Comparison of ENCODE assay signal across 1 cellular context in the genomic region with DNA sequence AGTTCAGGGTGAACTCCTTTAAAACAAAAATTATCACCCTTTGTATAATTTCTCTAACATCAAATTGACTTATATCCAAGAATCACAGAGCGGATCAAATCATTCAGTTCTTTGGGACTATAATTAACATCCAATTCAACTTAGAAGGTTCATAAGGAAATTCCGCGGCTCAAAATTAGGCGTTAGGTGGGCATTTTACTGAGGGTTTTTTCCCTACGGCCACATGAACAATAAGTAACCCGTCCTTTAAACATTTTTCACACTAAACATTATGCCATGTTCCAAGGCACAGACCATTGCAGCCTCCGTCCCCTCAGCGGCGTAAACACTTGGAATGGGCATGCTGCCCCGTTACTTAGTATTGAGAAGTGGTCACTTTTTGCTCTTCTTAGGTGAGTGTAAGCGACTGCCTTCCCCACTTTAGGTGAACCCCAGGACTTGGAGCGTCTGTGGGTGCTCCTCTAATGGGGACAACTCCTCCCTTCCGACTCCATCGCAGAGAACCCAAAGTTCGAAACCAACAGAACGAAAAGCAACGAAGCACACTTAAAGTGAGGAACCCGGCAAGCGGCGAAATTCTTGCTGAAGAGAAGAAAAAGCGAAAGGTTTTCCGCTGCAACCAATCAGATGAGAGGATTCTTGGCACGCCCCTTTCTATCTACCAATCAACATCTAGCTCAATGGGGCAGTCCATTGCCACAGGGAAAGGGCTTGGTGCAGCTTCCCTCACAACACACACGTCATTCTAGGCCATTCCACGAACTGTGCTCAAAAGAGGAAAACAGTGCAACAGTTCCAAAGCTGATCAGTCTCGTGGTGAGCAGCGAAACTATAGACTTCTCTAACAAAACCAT.
TF ChIP-seq lines count a peak whose summit lies in the region.

No MANE protein-coding gene starts in this region.

TF ChIP-seq in HepG2, 621 proteins besides CTCF, POLR2A, EP300 and RAD21 (continued from another document and continues in another):
- TF ChIP-seq, protein P1, sequence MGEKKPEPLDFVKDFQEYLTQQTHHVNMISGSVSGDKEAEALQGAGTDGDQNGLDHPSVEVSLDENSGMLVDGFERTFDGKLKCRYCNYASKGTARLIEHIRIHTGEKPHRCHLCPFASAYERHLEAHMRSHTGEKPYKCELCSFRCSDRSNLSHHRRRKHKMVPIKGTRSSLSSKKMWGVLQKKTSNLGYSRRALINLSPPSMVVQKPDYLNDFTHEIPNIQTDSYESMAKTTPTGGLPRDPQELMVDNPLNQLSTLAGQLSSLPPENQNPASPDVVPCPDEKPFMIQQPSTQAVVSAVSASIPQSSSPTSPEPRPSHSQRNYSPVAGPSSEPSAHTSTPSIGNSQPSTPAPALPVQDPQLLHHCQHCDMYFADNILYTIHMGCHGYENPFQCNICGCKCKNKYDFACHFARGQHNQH (CRISPR knock-in tag; IDR thresholded peaks at IDR 0.05): no peak
- no peak for TF ChIP-seq ZNF33B (CRISPR knock-in tag; IDR thresholded peaks at IDR 0.05)
- TF ChIP-seq NPAS2 (CRISPR knock-in tag; IDR thresholded peaks at IDR 0.05; ENCODE audit: borderline replicate concordance): no peak
- no peak for TF ChIP-seq SALL1 (CRISPR knock-in tag; IDR thresholded peaks at IDR 0.05)
- no peak for TF ChIP-seq ARNT (IDR thresholded peaks at IDR 0.05)
- TF ChIP-seq, protein P2, sequence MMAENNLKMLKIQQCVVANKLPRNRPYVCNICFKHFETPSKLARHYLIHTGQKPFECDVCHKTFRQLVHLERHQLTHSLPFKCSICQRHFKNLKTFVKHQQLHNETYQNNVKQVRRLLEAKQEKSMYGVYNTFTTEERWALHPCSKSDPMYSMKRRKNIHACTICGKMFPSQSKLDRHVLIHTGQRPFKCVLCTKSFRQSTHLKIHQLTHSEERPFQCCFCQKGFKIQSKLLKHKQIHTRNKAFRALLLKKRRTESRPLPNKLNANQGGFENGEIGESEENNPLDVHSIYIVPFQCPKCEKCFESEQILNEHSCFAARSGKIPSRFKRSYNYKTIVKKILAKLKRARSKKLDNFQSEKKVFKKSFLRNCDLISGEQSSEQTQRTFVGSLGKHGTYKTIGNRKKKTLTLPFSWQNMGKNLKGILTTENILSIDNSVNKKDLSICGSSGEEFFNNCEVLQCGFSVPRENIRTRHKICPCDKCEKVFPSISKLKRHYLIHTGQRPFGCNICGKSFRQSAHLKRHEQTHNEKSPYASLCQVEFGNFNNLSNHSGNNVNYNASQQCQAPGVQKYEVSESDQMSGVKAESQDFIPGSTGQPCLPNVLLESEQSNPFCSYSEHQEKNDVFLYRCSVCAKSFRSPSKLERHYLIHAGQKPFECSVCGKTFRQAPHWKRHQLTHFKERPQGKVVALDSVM (CRISPR knock-in tag; IDR thresholded peaks at IDR 0.05): 0 out of 2 replicates have a peak, but pooled peaks have one; percentile 10
- no peak for TF ChIP-seq ELF4 (CRISPR knock-in tag; IDR thresholded peaks at IDR 0.05; ENCODE audit: borderline replicate concordance)
- TF ChIP-seq GTF2F1 (IDR thresholded peaks at IDR 0.05; ENCODE audit: low read length): no peak; the same call in 1 of the 2 replicates
- peak; percentile 16; the same call in 1 of the 2 replicates for TF ChIP-seq PHF20 (CRISPR knock-in tag; IDR thresholded peaks at IDR 0.05)
- TF ChIP-seq, protein P3, sequence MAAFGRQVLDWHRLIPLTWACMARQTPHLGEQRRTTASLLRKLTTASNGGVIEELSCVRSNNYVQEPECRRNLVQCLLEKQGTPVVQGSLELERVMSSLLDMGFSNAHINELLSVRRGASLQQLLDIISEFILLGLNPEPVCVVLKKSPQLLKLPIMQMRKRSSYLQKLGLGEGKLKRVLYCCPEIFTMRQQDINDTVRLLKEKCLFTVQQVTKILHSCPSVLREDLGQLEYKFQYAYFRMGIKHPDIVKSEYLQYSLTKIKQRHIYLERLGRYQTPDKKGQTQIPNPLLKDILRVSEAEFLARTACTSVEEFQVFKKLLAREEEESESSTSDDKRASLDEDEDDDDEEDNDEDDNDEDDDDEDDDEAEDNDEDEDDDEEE (CRISPR knock-in tag; IDR thresholded peaks at IDR 0.05): no peak
- no peak for TF ChIP-seq MED1 (CRISPR knock-in tag; IDR thresholded peaks at IDR 0.05)
- TF ChIP-seq, protein P4, sequence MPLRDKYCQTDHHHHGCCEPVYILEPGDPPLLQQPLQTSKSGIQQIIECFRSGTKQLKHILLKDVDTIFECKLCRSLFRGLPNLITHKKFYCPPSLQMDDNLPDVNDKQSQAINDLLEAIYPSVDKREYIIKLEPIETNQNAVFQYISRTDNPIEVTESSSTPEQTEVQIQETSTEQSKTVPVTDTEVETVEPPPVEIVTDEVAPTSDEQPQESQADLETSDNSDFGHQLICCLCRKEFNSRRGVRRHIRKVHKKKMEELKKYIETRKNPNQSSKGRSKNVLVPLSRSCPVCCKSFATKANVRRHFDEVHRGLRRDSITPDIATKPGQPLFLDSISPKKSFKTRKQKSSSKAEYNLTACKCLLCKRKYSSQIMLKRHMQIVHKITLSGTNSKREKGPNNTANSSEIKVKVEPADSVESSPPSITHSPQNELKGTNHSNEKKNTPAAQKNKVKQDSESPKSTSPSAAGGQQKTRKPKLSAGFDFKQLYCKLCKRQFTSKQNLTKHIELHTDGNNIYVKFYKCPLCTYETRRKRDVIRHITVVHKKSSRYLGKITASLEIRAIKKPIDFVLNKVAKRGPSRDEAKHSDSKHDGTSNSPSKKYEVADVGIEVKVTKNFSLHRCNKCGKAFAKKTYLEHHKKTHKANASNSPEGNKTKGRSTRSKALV (CRISPR knock-in tag; IDR thresholded peaks at IDR 0.05): no peak
- no peak for TF ChIP-seq ZEB1 (IDR thresholded peaks at IDR 0.05; ENCODE audit: insufficient replicate concordance, low read depth)
- TF ChIP-seq SRSF9 (IDR thresholded peaks at IDR 0.05; ENCODE audit: borderline replicate concordance, insufficient read depth, low read depth, low read length, poor library complexity, severe bottlenecking): no peak
- TF ChIP-seq ZNF235 (CRISPR knock-in tag; IDR thresholded peaks at IDR 0.05; ENCODE audit: borderline replicate concordance): no peak
- TF ChIP-seq ZNF230 (CRISPR knock-in tag; IDR thresholded peaks at IDR 0.05): 0 out of 2 replicates have a peak, but pooled peaks have one; percentile 65
- peak; percentile 98; the same call in 1 of the 2 replicates for TF ChIP-seq THAP11 (CRISPR knock-in tag; IDR thresholded peaks at IDR 0.05)
- TF ChIP-seq, protein P5, sequence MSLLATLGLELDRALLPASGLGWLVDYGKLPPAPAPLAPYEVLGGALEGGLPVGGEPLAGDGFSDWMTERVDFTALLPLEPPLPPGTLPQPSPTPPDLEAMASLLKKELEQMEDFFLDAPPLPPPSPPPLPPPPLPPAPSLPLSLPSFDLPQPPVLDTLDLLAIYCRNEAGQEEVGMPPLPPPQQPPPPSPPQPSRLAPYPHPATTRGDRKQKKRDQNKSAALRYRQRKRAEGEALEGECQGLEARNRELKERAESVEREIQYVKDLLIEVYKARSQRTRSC (CRISPR knock-in tag; IDR thresholded peaks at IDR 0.05; ENCODE audit: low read depth): no peak
- 0 out of 2 replicates have a peak, but pooled peaks have one; percentile 19 for TF ChIP-seq FOXO1 (CRISPR knock-in tag; IDR thresholded peaks at IDR 0.05)
- TF ChIP-seq, protein P6, sequence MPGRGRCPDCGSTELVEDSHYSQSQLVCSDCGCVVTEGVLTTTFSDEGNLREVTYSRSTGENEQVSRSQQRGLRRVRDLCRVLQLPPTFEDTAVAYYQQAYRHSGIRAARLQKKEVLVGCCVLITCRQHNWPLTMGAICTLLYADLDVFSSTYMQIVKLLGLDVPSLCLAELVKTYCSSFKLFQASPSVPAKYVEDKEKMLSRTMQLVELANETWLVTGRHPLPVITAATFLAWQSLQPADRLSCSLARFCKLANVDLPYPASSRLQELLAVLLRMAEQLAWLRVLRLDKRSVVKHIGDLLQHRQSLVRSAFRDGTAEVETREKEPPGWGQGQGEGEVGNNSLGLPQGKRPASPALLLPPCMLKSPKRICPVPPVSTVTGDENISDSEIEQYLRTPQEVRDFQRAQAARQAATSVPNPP (CRISPR knock-in tag; IDR thresholded peaks at IDR 0.05): peak; percentile 62
- no peak for TF ChIP-seq HNRNPK (IDR thresholded peaks at IDR 0.05; ENCODE audit: low read depth, low read length, poor library complexity, severe bottlenecking)
- TF ChIP-seq, protein P7, sequence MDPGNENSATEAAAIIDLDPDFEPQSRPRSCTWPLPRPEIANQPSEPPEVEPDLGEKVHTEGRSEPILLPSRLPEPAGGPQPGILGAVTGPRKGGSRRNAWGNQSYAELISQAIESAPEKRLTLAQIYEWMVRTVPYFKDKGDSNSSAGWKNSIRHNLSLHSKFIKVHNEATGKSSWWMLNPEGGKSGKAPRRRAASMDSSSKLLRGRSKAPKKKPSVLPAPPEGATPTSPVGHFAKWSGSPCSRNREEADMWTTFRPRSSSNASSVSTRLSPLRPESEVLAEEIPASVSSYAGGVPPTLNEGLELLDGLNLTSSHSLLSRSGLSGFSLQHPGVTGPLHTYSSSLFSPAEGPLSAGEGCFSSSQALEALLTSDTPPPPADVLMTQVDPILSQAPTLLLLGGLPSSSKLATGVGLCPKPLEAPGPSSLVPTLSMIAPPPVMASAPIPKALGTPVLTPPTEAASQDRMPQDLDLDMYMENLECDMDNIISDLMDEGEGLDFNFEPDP (CRISPR knock-in tag; conservative IDR thresholded peaks at IDR 0.05): 0 out of 2 replicates have a peak, but pooled peaks have one; percentile 67
- TF ChIP-seq SKI (IDR thresholded peaks at IDR 0.05; ENCODE audit: partially characterized antibody): no peak
- TF ChIP-seq SP4 (CRISPR knock-in tag; IDR thresholded peaks at IDR 0.05): no peak
- TF ChIP-seq, protein P8, sequence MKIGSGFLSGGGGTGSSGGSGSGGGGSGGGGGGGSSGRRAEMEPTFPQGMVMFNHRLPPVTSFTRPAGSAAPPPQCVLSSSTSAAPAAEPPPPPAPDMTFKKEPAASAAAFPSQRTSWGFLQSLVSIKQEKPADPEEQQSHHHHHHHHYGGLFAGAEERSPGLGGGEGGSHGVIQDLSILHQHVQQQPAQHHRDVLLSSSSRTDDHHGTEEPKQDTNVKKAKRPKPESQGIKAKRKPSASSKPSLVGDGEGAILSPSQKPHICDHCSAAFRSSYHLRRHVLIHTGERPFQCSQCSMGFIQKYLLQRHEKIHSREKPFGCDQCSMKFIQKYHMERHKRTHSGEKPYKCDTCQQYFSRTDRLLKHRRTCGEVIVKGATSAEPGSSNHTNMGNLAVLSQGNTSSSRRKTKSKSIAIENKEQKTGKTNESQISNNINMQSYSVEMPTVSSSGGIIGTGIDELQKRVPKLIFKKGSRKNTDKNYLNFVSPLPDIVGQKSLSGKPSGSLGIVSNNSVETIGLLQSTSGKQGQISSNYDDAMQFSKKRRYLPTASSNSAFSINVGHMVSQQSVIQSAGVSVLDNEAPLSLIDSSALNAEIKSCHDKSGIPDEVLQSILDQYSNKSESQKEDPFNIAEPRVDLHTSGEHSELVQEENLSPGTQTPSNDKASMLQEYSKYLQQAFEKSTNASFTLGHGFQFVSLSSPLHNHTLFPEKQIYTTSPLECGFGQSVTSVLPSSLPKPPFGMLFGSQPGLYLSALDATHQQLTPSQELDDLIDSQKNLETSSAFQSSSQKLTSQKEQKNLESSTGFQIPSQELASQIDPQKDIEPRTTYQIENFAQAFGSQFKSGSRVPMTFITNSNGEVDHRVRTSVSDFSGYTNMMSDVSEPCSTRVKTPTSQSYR (CRISPR knock-in tag; IDR thresholded peaks at IDR 0.05; ENCODE audit: borderline replicate concordance): no peak
- TF ChIP-seq KMT2A (CRISPR knock-in tag; IDR thresholded peaks at IDR 0.05): peak; percentile 69; the same call in 1 of the 2 replicates
- TF ChIP-seq PTBP1 (IDR thresholded peaks at IDR 0.05; ENCODE audit: low read depth, low read length, poor library complexity, severe bottlenecking): no peak
- TF ChIP-seq EED (CRISPR knock-in tag; IDR thresholded peaks at IDR 0.05): no peak
- no peak for TF ChIP-seq ZNF432 (CRISPR knock-in tag; IDR thresholded peaks at IDR 0.05; ENCODE audit: borderline replicate concordance)
- TF ChIP-seq BRCA1 (CRISPR knock-in tag; IDR thresholded peaks at IDR 0.05): no peak
- TF ChIP-seq, protein P9, sequence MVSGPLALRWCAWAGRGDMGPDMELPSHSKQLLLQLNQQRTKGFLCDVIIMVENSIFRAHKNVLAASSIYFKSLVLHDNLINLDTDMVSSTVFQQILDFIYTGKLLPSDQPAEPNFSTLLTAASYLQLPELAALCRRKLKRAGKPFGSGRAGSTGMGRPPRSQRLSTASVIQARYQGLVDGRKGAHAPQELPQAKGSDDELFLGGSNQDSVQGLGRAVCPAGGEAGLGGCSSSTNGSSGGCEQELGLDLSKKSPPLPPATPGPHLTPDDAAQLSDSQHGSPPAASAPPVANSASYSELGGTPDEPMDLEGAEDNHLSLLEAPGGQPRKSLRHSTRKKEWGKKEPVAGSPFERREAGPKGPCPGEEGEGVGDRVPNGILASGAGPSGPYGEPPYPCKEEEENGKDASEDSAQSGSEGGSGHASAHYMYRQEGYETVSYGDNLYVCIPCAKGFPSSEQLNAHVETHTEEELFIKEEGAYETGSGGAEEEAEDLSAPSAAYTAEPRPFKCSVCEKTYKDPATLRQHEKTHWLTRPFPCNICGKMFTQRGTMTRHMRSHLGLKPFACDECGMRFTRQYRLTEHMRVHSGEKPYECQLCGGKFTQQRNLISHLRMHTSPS (CRISPR knock-in tag; IDR thresholded peaks at IDR 0.05; ENCODE audit: low read depth): no peak
- TF ChIP-seq ZNF724P (CRISPR knock-in tag; IDR thresholded peaks at IDR 0.05; ENCODE audit: borderline replicate concordance): no peak
- no peak for TF ChIP-seq FOXA3 (CRISPR knock-in tag; IDR thresholded peaks at IDR 0.05)
- TF ChIP-seq PHB2 (IDR thresholded peaks at IDR 0.05; ENCODE audit: partially characterized antibody): no peak
- TF ChIP-seq ZNF766 (CRISPR knock-in tag; IDR thresholded peaks at IDR 0.05; ENCODE audit: borderline replicate concordance): no peak
- TF ChIP-seq NFIC (IDR thresholded peaks at IDR 0.05; ENCODE audit: low read length): no peak
- TF ChIP-seq XBP1 (CRISPR knock-in tag; IDR thresholded peaks at IDR 0.05): no peak
- TF ChIP-seq ZNF558 (CRISPR knock-in tag; IDR thresholded peaks at IDR 0.05; ENCODE audit: borderline replicate concordance): no peak
- no peak for TF ChIP-seq KLF11 (CRISPR knock-in tag; IDR thresholded peaks at IDR 0.05)
- TF ChIP-seq PRMT3 (CRISPR knock-in tag; IDR thresholded peaks at IDR 0.05; ENCODE audit: borderline replicate concordance, low read depth): no peak
